31 cellular contexts compared by ENCODE assay signal in the genomic region with DNA sequence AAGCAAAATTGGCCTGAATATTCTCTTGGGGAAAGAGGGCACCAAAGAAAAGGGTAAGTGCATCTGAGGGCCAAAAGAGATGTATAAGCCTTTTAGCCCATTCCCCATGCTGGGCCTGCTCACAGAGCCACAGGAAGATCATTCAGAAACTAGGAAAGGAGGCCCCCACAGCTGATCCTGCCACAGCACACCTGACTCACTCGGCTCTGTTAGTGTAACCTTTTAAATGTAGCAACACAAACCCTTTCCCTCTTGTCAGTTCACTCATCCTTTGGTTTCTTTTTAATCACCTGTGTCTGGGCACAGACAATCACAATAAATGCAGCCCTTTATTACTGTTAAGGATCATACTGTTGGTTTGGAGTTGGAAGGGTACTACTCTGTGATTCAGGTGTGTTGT.
DNase-seq lines count a peak whose midpoint lies in the region; ATAC-seq and TF ChIP-seq lines count a peak whose summit lies in the region.
"Had no signal": no experiment of that assay in that cellular context is flagged by ENCODE, and none has a peak within 500 bp of the region (broad histone marks: within the 10 kb centered on the region; RNA-seq: fewer than 3 reads in every experiment).

No MANE protein-coding gene starts in this region.

- intact Hi-C loops in right cardiac atrium (cut with DNase I), result no loop called here
- intact Hi-C loops in sigmoid colon (cut with DNase I), result no loop called here

- H3K27ac ChIP-seq in cardiac muscle cell (peak overlapping the region; percentile 3), right cardiac atrium (ENCODE audit: low read length) (no peak overlapping the region), foreskin keratinocyte (no peak overlapping the region), sigmoid colon (no peak overlapping the region)
- H3K27ac ChIP-seq: heart left ventricle, left ventricle myocardium inferior, prostate gland, VCaP had no signal

- DNase-seq in cardiac muscle cell (ENCODE audit: low read depth in 1 of 2, low spot score in 1 of 2), result no peak
- no peak for DNase-seq in right cardiac atrium
- DNase-seq in foreskin keratinocyte, result no peak
- DNase-seq in stimulated activated naive CD8-positive, alpha-beta T cell treated with anti-CD3 and anti-CD28 coated beads, Interleukin-15, amount 100 ng/mL, for 72 hours, result no peak
- no peak for DNase-seq in sigmoid colon
- DNase-seq: activated CD4-positive, alpha-beta T cell treated with anti-CD3 and anti-CD28 coated beads for 48 hours; activated CD8-positive, alpha-beta memory T cell treated with anti-CD3 and anti-CD28 coated beads, Interleukin-2, amount 10 ng/mL, durations not matched to agents 7 days and 5 days; COR-L47; DMS53; heart left ventricle; left ventricle myocardium inferior; mesendoderm; NCI-H1048; NCI-H1694; NCI-H446; NCI-H748 treated with DMSO at 0.1 percent for 48 hours; SHP77 treated with DMSO at 0.1 percent for 48 hours; stimulated activated CD4-positive, alpha-beta T cell treated with anti-CD3 and anti-CD28 coated beads, Interleukin-12 subunit alpha, Interleukin-12 subunit beta, amount 100 ng/mL, for 4 hours; stimulated activated CD4-positive, alpha-beta T cell treated with anti-CD3 and anti-CD28 coated beads, Interleukin-2, amount 100 ng/mL, for 48 hours; substantia nigra; trophoblast cell had no signal

- no peak for TF ChIP-seq POLR2A in sigmoid colon (IDR thresholded peaks at IDR 0.05)

- 71% methylated on average over 1 of the region's 1 CpG for WGBS in right cardiac atrium
- 64 to 70% methylated on average over 1 of the region's 1 CpG for WGBS in sigmoid colon, 2 donors

- H3K4me1 ChIP-seq in cardiac muscle cell (ENCODE audit: low read depth) (no peaks in the 10 kb centered on the region), right cardiac atrium (ENCODE audit: control insufficient read depth, insufficient read depth, low read length) (no peaks in the 10 kb centered on the region), foreskin keratinocyte (no peaks in the 10 kb centered on the region), sigmoid colon (peaks cover 0 to 12% (median 2%) of the 10 kb centered on the region in 4 donors)
- H3K4me1 ChIP-seq: heart left ventricle, left ventricle myocardium inferior, prostate gland had no signal

- H3K9me3 ChIP-seq in cardiac muscle cell (ENCODE audit: low read depth) (no peaks in the 10 kb centered on the region), right cardiac atrium (ENCODE audit: control insufficient read depth, low read length) (no peaks in the 10 kb centered on the region), sigmoid colon (no peaks in the 10 kb centered on the region)
- H3K9me3 ChIP-seq: heart left ventricle, left ventricle myocardium inferior, prostate gland had no signal

- H3K27me3 ChIP-seq in cardiac muscle cell, result no peaks in the 10 kb centered on the region
- no peaks in the 10 kb centered on the region for H3K27me3 ChIP-seq in right cardiac atrium (ENCODE audit: control insufficient read depth, insufficient read depth)
- no peaks in the 10 kb centered on the region for H3K27me3 ChIP-seq in foreskin keratinocyte
- H3K27me3 ChIP-seq in sigmoid colon, result no peaks in the 10 kb centered on the region
- H3K27me3 ChIP-seq: heart left ventricle had no signal

- peak overlapping the region in 2 of 3 donors; percentile 50 to 78 for H3K27ac Mint-ChIP-seq in IgD-negative memory B cell
- H3K27ac Mint-ChIP-seq in stimulated activated naive CD8-positive, alpha-beta T cell treated with anti-CD3 and anti-CD28 coated beads, Interleukin-15, amount 100 ng/mL, for 72 hours, result peak overlapping the region; percentile 14 to 35
- H3K27ac Mint-ChIP-seq: activated CD8-positive, alpha-beta memory T cell treated with anti-CD3 and anti-CD28 coated beads, Interleukin-2, amount 10 ng/mL, durations not matched to agents 7 days and 5 days; activated T-helper 1 cell treated with anti-CD3 and anti-CD28 coated beads, Interleukin-12 subunit alpha, Interleukin-12 subunit beta, Interleukin-2, Interleukin-4 antibody, amounts not matched to agents 30 ng/mL and 10 ng/mL and 1 ng/mL, durations not matched to agents 14 hours and 24 hours and 36 hours; T-helper 2 cell treated with Interferon-gamma antibody and Interleukin-4, amounts not matched to agents 5 μg/mL and 100 μg/mL, for 36 hours had no signal

- H3K36me3 ChIP-seq in cardiac muscle cell (peaks cover 29% of the 10 kb centered on the region), sigmoid colon (peaks cover 0 to 32% (median 4%) of the 10 kb centered on the region in 4 donors)
- H3K36me3 ChIP-seq: prostate gland had no signal

- H3K36me3 Mint-ChIP-seq in IgD-negative memory B cell, result peaks cover 5% of the 10 kb centered on the region

- peaks cover 0 to 1% (median 0%) of the 10 kb centered on the region in 3 donors for H3K9me3 Mint-ChIP-seq in IgD-negative memory B cell
- H3K9me3 Mint-ChIP-seq in stimulated activated naive CD8-positive, alpha-beta T cell treated with anti-CD3 and anti-CD28 coated beads, Interleukin-15, amount 100 ng/mL, for 72 hours, result no peaks in the 10 kb centered on the region
- H3K9me3 Mint-ChIP-seq: activated T-helper 1 cell treated with anti-CD3 and anti-CD28 coated beads, Interleukin-12 subunit alpha, Interleukin-12 subunit beta, Interleukin-2, Interleukin-4 antibody, amounts not matched to agents 30 ng/mL and 10 ng/mL and 1 ng/mL, durations not matched to agents 14 hours and 24 hours and 36 hours; T-helper 2 cell treated with Interferon-gamma antibody and Interleukin-4, amounts not matched to agents 5 μg/mL and 100 μg/mL, for 36 hours had no signal

- TF ChIP-seq CTCF in cardiac muscle cell (IDR thresholded peaks at IDR 0.05; ENCODE audit: low read depth, low read length) (no peak), foreskin keratinocyte (conservative IDR thresholded peaks at IDR 0.05) (no peak), sigmoid colon (IDR thresholded peaks at IDR 0.05) (no peak)

- H3K4me3 ChIP-seq in cardiac muscle cell (no peak overlapping the region), right cardiac atrium (ENCODE audit: low read length) (no peak overlapping the region), sigmoid colon (no peak overlapping the region)
- H3K4me3 ChIP-seq: heart left ventricle, left ventricle myocardium inferior, prostate gland had no signal

- no peak overlapping the region for H3K4me3 Mint-ChIP-seq in IgD-negative memory B cell
- no peak overlapping the region for H3K4me3 Mint-ChIP-seq in stimulated activated naive CD8-positive, alpha-beta T cell treated with anti-CD3 and anti-CD28 coated beads, Interleukin-15, amount 100 ng/mL, for 72 hours
- H3K4me3 Mint-ChIP-seq: activated CD8-positive, alpha-beta memory T cell treated with anti-CD3 and anti-CD28 coated beads, Interleukin-2, amount 10 ng/mL, durations not matched to agents 7 days and 5 days; activated T-helper 1 cell treated with anti-CD3 and anti-CD28 coated beads, Interleukin-12 subunit alpha, Interleukin-12 subunit beta, Interleukin-2, Interleukin-4 antibody, amounts not matched to agents 30 ng/mL and 10 ng/mL and 1 ng/mL, durations not matched to agents 14 hours and 24 hours and 36 hours; T-helper 2 cell treated with Interferon-gamma antibody and Interleukin-4, amounts not matched to agents 5 μg/mL and 100 μg/mL, for 36 hours had no signal

- no peak for TF ChIP-seq EP300 in sigmoid colon (IDR thresholded peaks at IDR 0.05)

- ATAC-seq in right cardiac atrium (no peak), foreskin keratinocyte (peak; percentile 41), HG02840 (IDR thresholded peaks at IDR 0.05; ENCODE audit: low FRiP score, unreplicated experiment) (no peak), GM19452 (IDR thresholded peaks at IDR 0.05; ENCODE audit: unreplicated experiment) (no peak)
- ATAC-seq in stimulated activated naive CD8-positive, alpha-beta T cell treated with anti-CD3 and anti-CD28 coated beads, Interleukin-15, amount 100 ng/mL, for 72 hours, result peak; percentile 59
- ATAC-seq: activated CD8-positive, alpha-beta memory T cell treated with anti-CD3 and anti-CD28 coated beads, Interleukin-2, amount 10 ng/mL, durations not matched to agents 7 days and 5 days; esophagus mucosa; heart left ventricle; Panc1; sciatic nerve had no signal

- H3K4me1 Mint-ChIP-seq in IgD-negative memory B cell, result peaks cover 0 to 3% (median 0%) of the 10 kb centered on the region in 3 donors
- H3K4me1 Mint-ChIP-seq in stimulated activated naive CD8-positive, alpha-beta T cell treated with anti-CD3 and anti-CD28 coated beads, Interleukin-15, amount 100 ng/mL, for 72 hours, result peaks cover 13% of the 10 kb centered on the region

- H3K27me3 Mint-ChIP-seq in IgD-negative memory B cell, result no peaks in the 10 kb centered on the region
- no peaks in the 10 kb centered on the region for H3K27me3 Mint-ChIP-seq in stimulated activated naive CD8-positive, alpha-beta T cell treated with anti-CD3 and anti-CD28 coated beads, Interleukin-15, amount 100 ng/mL, for 72 hours
- H3K27me3 Mint-ChIP-seq: activated CD8-positive, alpha-beta memory T cell treated with anti-CD3 and anti-CD28 coated beads, Interleukin-2, amount 10 ng/mL, durations not matched to agents 7 days and 5 days had no signal

Comparison
In these comparisons a context has a peak if more than half of its experiments do, and no peak if none do; other contexts are left out.
1. ATAC-seq: peak in foreskin keratinocyte (single experiment) and stimulated activated naive CD8-positive, alpha-beta T cell treated with anti-CD3 and anti-CD28 coated beads, Interleukin-15, amount 100 ng/mL, for 72 hours (single experiment); none in right cardiac atrium (0 of 2), HG02840 (single experiment) and GM19452 (single experiment).